8 cellular contexts compared by ENCODE assay signal in genomic region chr10:5583525-5584175, GRCh38. TPM values are rescaled to one million over a fixed set of nuclear protein-coding genes. Genes with fewer than 3 reads are reported as not detected.
DNase-seq lines count a peak whose midpoint lies in the region; ATAC-seq and TF ChIP-seq lines count a peak whose summit lies in the region.

No MANE protein-coding gene starts in this region.

- DNase-seq in Calu3 (no peak), NCI-H2107 treated with DMSO at 0.1 percent for 48 hours (lab: John Stamatoyannopoulos, UW; ENCODE audit: unreplicated experiment) (peak; percentile 81), endodermal cell (peak; percentile 77), posterior vena cava (ENCODE audit: low spot score) (peak; percentile 81), NCI-H1694 treated with DMSO at 0.1 percent for 48 hours (lab: John Stamatoyannopoulos, UW) (no peak), foreskin fibroblast (no peak), CD1c-positive myeloid dendritic cell (ENCODE audit: extremely low spot score) (no peak)

- WGBS in endodermal cell (ENCODE audit: insufficient coverage in 1 of 2, insufficient read length in 1 of 2), 2 experiments, result 71 to 82% methylated on average over 9 to 18 of the region's 18 CpGs

- H3K27ac Mint-ChIP-seq in Calu3 (ENCODE audit: unreplicated experiment), result peak overlapping the region; percentile 19
- H3K27ac Mint-ChIP-seq in endodermal cell, result peak overlapping the region; percentile 33

- no peak overlapping the region for H3K9ac ChIP-seq in endodermal cell (ENCODE audit: extremely low read depth, low read length, poor library complexity, severe bottlenecking)

- H3K4me3 Mint-ChIP-seq in Calu3 (ENCODE audit: low read depth, unreplicated experiment) (no peak overlapping the region), endodermal cell (no peak overlapping the region)

- H3K4me3 ChIP-seq in endodermal cell (ENCODE audit: low read length) (no peak overlapping the region), foreskin fibroblast (ENCODE audit: low read depth in 1 of 2, low read length in 2 of 2) (no peak overlapping the region)

- TF ChIP-seq CTCF in Calu3 (IDR thresholded peaks at IDR 0.05; ENCODE audit: unreplicated experiment) (no peak), endodermal cell (conservative IDR thresholded peaks at IDR 0.05) (no peak), foreskin fibroblast (IDR thresholded peaks at IDR 0.05; ENCODE audit: low read depth, low read length) (no peak)

- H3K27me3 Mint-ChIP-seq in Calu3 (ENCODE audit: unreplicated experiment), result no peaks in the 10 kb centered on the region
- H3K27me3 Mint-ChIP-seq in endodermal cell (ENCODE audit: insufficient read depth), result peaks cover 2% of the 10 kb centered on the region

- peak; percentile 39 for ATAC-seq in HG02588 (IDR thresholded peaks at IDR 0.05; ENCODE audit: unreplicated experiment)

- H3K9me3 Mint-ChIP-seq in Calu3 (ENCODE audit: low read depth, unreplicated experiment) (no peaks in the 10 kb centered on the region), endodermal cell (peaks cover 2% of the 10 kb centered on the region)

- H3K27me3 ChIP-seq in endodermal cell (ENCODE audit: control insufficient read depth, insufficient read depth, low read length, poor library complexity, severe bottlenecking), result no peaks in the 10 kb centered on the region

- no peaks in the 10 kb centered on the region for H3K36me3 ChIP-seq in endodermal cell (ENCODE audit: control insufficient read depth, insufficient read depth, low read length)

- H3K27ac ChIP-seq in endodermal cell (ENCODE audit: low read depth, low read length), result peak overlapping the region; percentile 72

- H3K4me1 Mint-ChIP-seq in Calu3 (ENCODE audit: low read depth, unreplicated experiment) (peaks cover 38% of the 10 kb centered on the region), endodermal cell (peaks cover 30% of the 10 kb centered on the region)

- peaks cover 12% of the 10 kb centered on the region for H3K4me1 ChIP-seq in endodermal cell (ENCODE audit: control insufficient read depth, insufficient read depth, low read length)

- H3K9me3 ChIP-seq in endodermal cell (ENCODE audit: control insufficient read depth, low read length), result no peaks in the 10 kb centered on the region

- no TSS peak for BruUV-seq in Calu3 (replicated peaks; lab: Mats Ljungman, UMichigan)

- intact Hi-C loops in Calu3 (cut with micrococcal nuclease; ENCODE audit: unreplicated experiment) (loop anchor here (2.0 kb wide), 1 partner anchor 37 kb away; no protein-coding TSS in a partner anchor), posterior vena cava (cut with DNase I) (no loop called here)

- H3K36me3 Mint-ChIP-seq in Calu3 (ENCODE audit: insufficient read depth, unreplicated experiment) (peaks cover 9% of the 10 kb centered on the region), endodermal cell (ENCODE audit: low read depth) (no peaks in the 10 kb centered on the region)

- CTCF ChIA-PET in Calu3 (lab: Charles Lee), result interaction anchor here (0.6 to 4.0 kb wide), 3 partner anchors 29 to 36 kb away, joined by 3 to 13 read pairs (median 3); no protein-coding TSS in a partner anchor

RNA-seq across cellular contexts. Expression of gene CALML3, which starts 58.9 kb away (rescaled TPM):
- total RNA-seq in Calu3 (2022) (not detected in 2 replicates), endodermal cell (not detected), posterior vena cava (not detected)
- polyA plus RNA-seq in endodermal cell (2013, experiment 1 of 2), result not detected
- not detected for polyA plus RNA-seq in endodermal cell (2013, experiment 2 of 2)

Comparison
In these comparisons a context has a peak if more than half of its experiments do, and no peak if none do; other contexts are left out.
1. DNase-seq: peak in NCI-H2107 treated with DMSO at 0.1 percent for 48 hours (single experiment), endodermal cell (single experiment) and posterior vena cava (single experiment); none in Calu3 (single experiment), NCI-H1694 treated with DMSO at 0.1 percent for 48 hours (single experiment), foreskin fibroblast (0 of 2) and CD1c-positive myeloid dendritic cell (single experiment).